Comparison of ENCODE assay signal across 25 cellular contexts in genomic region chr10:1661416-1661815, GRCh38.
DNase-seq lines count a peak whose midpoint lies in the region; ATAC-seq and TF ChIP-seq lines count a peak whose summit lies in the region.
"Had no signal": no experiment of that assay in that cellular context is flagged by ENCODE, and none has a peak within 500 bp of the region (broad histone marks: within the 10 kb centered on the region; RNA-seq: fewer than 3 reads in every experiment).

No MANE protein-coding gene starts in this region.

- peaks cover 20 to 34% (median 24%) of the 10 kb centered on the region in 3 donors for H3K27me3 Mint-ChIP-seq in naive B cell

- no peaks in the 10 kb centered on the region for H3K9me3 Mint-ChIP-seq in naive B cell
- H3K9me3 Mint-ChIP-seq: dendritic cell treated with granulocyte-macrophage colony-stimulating factor and Interleukin-4, amounts not matched to agents 40 ng/mL and 50 ng/mL, for 4 days; T-helper 2 cell treated with Interferon-gamma antibody and Interleukin-4, amounts not matched to agents 5 μg/mL and 100 μg/mL, for 36 hours had no signal

- peaks cover 16% of the 10 kb centered on the region for H3K4me1 ChIP-seq in Karpas-422 (ENCODE audit: low read length)
- H3K4me1 ChIP-seq: heart left ventricle, left lung, upper lobe of left lung had no signal

- H3K9ac ChIP-seq in Karpas-422 (ENCODE audit: low read length), result no peak overlapping the region
- H3K9ac ChIP-seq: neural progenitor cell had no signal

- no peak overlapping the region for H2AFZ ChIP-seq in Karpas-422 (ENCODE audit: low read length)
- H2AFZ ChIP-seq: neural progenitor cell had no signal

- H3K4me3 ChIP-seq in Karpas-422 (ENCODE audit: low read length), result no peak overlapping the region
- H3K4me3 ChIP-seq: heart left ventricle, left lung, neural progenitor cell, SK-N-MC, upper lobe of left lung had no signal

- peaks cover 38 to 59% (median 42%) of the 10 kb centered on the region in 3 donors for H3K4me1 Mint-ChIP-seq in naive B cell

- no peaks in the 10 kb centered on the region for H3K27me3 ChIP-seq in Karpas-422 (ENCODE audit: low read length)
- H3K27me3 ChIP-seq: neural progenitor cell, upper lobe of left lung had no signal

- peaks cover 0 to 11% of the 10 kb centered on the region in 2 donors for H3K36me3 Mint-ChIP-seq in naive B cell
- H3K36me3 Mint-ChIP-seq: CD8-positive, alpha-beta memory T cell; neural progenitor cell had no signal

- no peak for DNase-seq in Karpas-422
- DNase-seq in naive B cell, result no peak
- no peak for DNase-seq in NCI-H146 (lab: John Stamatoyannopoulos, UW)
- DNase-seq in stimulated activated CD4-positive, alpha-beta T cell treated with anti-CD3 and anti-CD28 coated beads, Interleukin-4, amount 100 ng/mL, for 1 hour, result no peak
- DNase-seq: activated CD4-positive, alpha-beta T cell treated with anti-CD3 and anti-CD28 coated beads, Interleukin-2, amount 50 U/mL, for 48 hours; activated gamma-delta T cell treated with Interleukin-2 at 50 U/mL for 16 hours; activated T-cell treated with anti-CD3 and anti-CD28 coated beads for 4 hours; CD8-positive, alpha-beta memory T cell; DMS79; heart left ventricle; HFFc6; left lung; NCI-H2081 treated with DMSO at 0.1 percent for 48 hours; RPMI8226; small intestine; stimulated activated CD4-positive, alpha-beta T cell treated with anti-CD3 and anti-CD28 coated beads, Interleukin-4, amount 100 ng/mL, for 24 hours had no signal

- peak; percentile 10 for ATAC-seq in GM18505 (IDR thresholded peaks at IDR 0.05; ENCODE audit: unreplicated experiment)
- ATAC-seq in GM19455 (IDR thresholded peaks at IDR 0.05; ENCODE audit: unreplicated experiment), result peak; percentile 11
- peak in 1 of 2 donors; percentile 3 for ATAC-seq in naive B cell (ENCODE audit: low read depth in 2 of 2)
- ATAC-seq in HG02840 (IDR thresholded peaks at IDR 0.05; ENCODE audit: low FRiP score, unreplicated experiment), result no peak
- ATAC-seq in HG02870 (IDR thresholded peaks at IDR 0.05; ENCODE audit: unreplicated experiment), result no peak
- ATAC-seq: heart left ventricle, left lung had no signal

- no peaks in the 10 kb centered on the region for H3K9me2 ChIP-seq in Karpas-422 (replicated peaks; ENCODE audit: insufficient read depth, low read length)

- H3K27ac Mint-ChIP-seq in naive B cell, result peak overlapping the region; percentile 1 to 98 (median 97)
- H3K27ac Mint-ChIP-seq: dendritic cell treated with granulocyte-macrophage colony-stimulating factor and Interleukin-4, amounts not matched to agents 40 ng/mL and 50 ng/mL, for 4 days; HFFc6; neural progenitor cell; T-helper 2 cell treated with Interferon-gamma antibody and Interleukin-4, amounts not matched to agents 5 μg/mL and 100 μg/mL, for 36 hours had no signal

- H3K79me2 ChIP-seq in Karpas-422 (ENCODE audit: low read length), result no peaks in the 10 kb centered on the region

- no peaks in the 10 kb centered on the region for H3K36me3 ChIP-seq in Karpas-422 (ENCODE audit: insufficient read depth, low read length)
- H3K36me3 ChIP-seq: heart left ventricle, left lung, neural progenitor cell, upper lobe of left lung had no signal

- H3K9me3 ChIP-seq in Karpas-422 (ENCODE audit: low read length), result no peaks in the 10 kb centered on the region
- H3K9me3 ChIP-seq: heart left ventricle, left lung, upper lobe of left lung had no signal

- no peaks in the 10 kb centered on the region for H4K20me1 ChIP-seq in Karpas-422 (ENCODE audit: insufficient read depth, low read depth, low read length)

- TF ChIP-seq POLR2A in GM18505 (IDR thresholded peaks at IDR 0.05; ENCODE audit: borderline replicate concordance, extremely low read depth, insufficient read depth, insufficient read length), result no peak

- H3K4me2 ChIP-seq in Karpas-422 (ENCODE audit: low read depth, low read length, poor library complexity, severe bottlenecking), result peak overlapping the region; percentile 6
- H3K4me2 ChIP-seq: neural progenitor cell had no signal

- H3K27ac ChIP-seq in Karpas-422 (ENCODE audit: low read length), result no peak overlapping the region
- H3K27ac ChIP-seq: heart left ventricle, left lung, neural progenitor cell, SK-N-MC, upper lobe of left lung had no signal

- peak overlapping the region; percentile 32 to 88 (median 80) for H3K4me3 Mint-ChIP-seq in naive B cell
- H3K4me3 Mint-ChIP-seq: dendritic cell treated with granulocyte-macrophage colony-stimulating factor and Interleukin-4, amounts not matched to agents 40 ng/mL and 50 ng/mL, for 4 days; HFFc6; neural progenitor cell; T-helper 2 cell treated with Interferon-gamma antibody and Interleukin-4, amounts not matched to agents 5 μg/mL and 100 μg/mL, for 36 hours had no signal

Comparison
In these comparisons a context has a peak if more than half of its experiments do, and no peak if none do; other contexts are left out.
1. ATAC-seq: peak in GM18505 (single experiment) and GM19455 (single experiment); none in HG02840 (single experiment) and HG02870 (single experiment).